In genomic region chr1:218705391-218705790, GRCh38 we compare ENCODE assay signal across 18 cellular contexts.
DNase-seq lines count a peak whose midpoint lies in the region; ATAC-seq, FAIRE-seq and TF ChIP-seq lines count a peak whose summit lies in the region.
"Had no signal": no experiment of that assay in that cellular context is flagged by ENCODE, and none has a peak within 500 bp of the region (broad histone marks: within the 10 kb centered on the region; RNA-seq: fewer than 3 reads in every experiment).

No MANE protein-coding gene starts in this region.

- peaks cover 17% of the 10 kb centered on the region for H3K36me3 Mint-ChIP-seq in Calu3 (ENCODE audit: insufficient read depth, unreplicated experiment)

- H3K4me1 ChIP-seq in PC-9 (replicated peaks; ENCODE audit: insufficient read depth) (peaks cover 45% of the 10 kb centered on the region), mesenchymal stem cell (ENCODE audit: control insufficient read depth, insufficient read depth, low read depth, low read length) (peaks cover 1% of the 10 kb centered on the region)
- H3K4me1 ChIP-seq: left ventricle myocardium inferior, upper lobe of right lung had no signal

- DNase-seq in Calu3 (peak; percentile 36), PC-9 (peak; percentile 20 to 79), choroid plexus epithelial cell (ENCODE audit: low read depth) (peak; percentile 30), mesenchymal stem cell (peak; percentile 41), RWPE1 (ENCODE audit: low spot score) (no peak), GM12891 (ENCODE audit: insufficient read length, low spot score) (no peak)
- DNase-seq: activated B cell treated with CpG ODN at 0.5 μM for 24 hours, aorta, dorsolateral prefrontal cortex, left ventricle myocardium inferior, NCI-H1694, NCI-H446 treated with DMSO at 0.1 percent for 48 hours, upper lobe of right lung had no signal

- H3K9me3 Mint-ChIP-seq in Calu3 (ENCODE audit: low read depth, unreplicated experiment), result peaks cover 6% of the 10 kb centered on the region
- H3K9me3 Mint-ChIP-seq: activated B cell treated with CpG ODN at 0.5 μM for 24 hours; activated T-helper 2 cell treated with anti-CD3 and anti-CD28 coated beads, Interferon-gamma antibody, Interleukin-2, Interleukin-4, amounts not matched to agents 10 μg/mL and 5 μg/mL and 100 μg/mL, durations not matched to agents 14 hours and 24 hours and 36 hours; stimulated activated naive CD8-positive, alpha-beta T cell treated with anti-CD3 and anti-CD28 coated beads, Interleukin-15, Interleukin-2, amounts not matched to agents 100 ng/mL and 50 ng/mL, for 24 hours had no signal

- H3K4ac ChIP-seq in mesenchymal stem cell (ENCODE audit: low read depth in 1 of 2, low read length in 2 of 2), result peak overlapping the region in 1 of 2 experiments; percentile 69

- H3K27me3 ChIP-seq in PC-9 (ENCODE audit: insufficient read depth, low read depth) (no peaks in the 10 kb centered on the region), mesenchymal stem cell (ENCODE audit: control insufficient read depth in 1 of 2, insufficient read depth in 1 of 2, low read length in 2 of 2) (no peaks in the 10 kb centered on the region)
- H3K27me3 ChIP-seq: dorsolateral prefrontal cortex, upper lobe of right lung had no signal

- POLR2A ChIA-PET in PC-9 (lab: Charles Lee; ENCODE audit: unreplicated experiment), result interaction anchor here (0.5 to 0.7 kb wide), 4 partner anchors 47 to 361 kb away, joined by 3 to 10 read pairs (median 8); no protein-coding TSS in a partner anchor
- POLR2A ChIA-PET in RWPE1 (lab: Yijun Ruan, JAX; ENCODE audit: low non-redundant PET), result no interaction called here

- H3K36me3 ChIP-seq in PC-9 (ENCODE audit: low read depth) (no peaks in the 10 kb centered on the region), mesenchymal stem cell (ENCODE audit: control insufficient read depth in 1 of 2, insufficient read depth in 2 of 2, low read depth in 1 of 2, low read length in 2 of 2) (no peaks in the 10 kb centered on the region)
- H3K36me3 ChIP-seq: left ventricle myocardium inferior, upper lobe of right lung had no signal

- H2AFZ ChIP-seq in PC-9 (peak overlapping the region; percentile 66), mesenchymal stem cell (ENCODE audit: low read depth, low read length) (no peak overlapping the region)

- intact Hi-C loops in Calu3 (cut with micrococcal nuclease; ENCODE audit: unreplicated experiment), result loop anchor here (5.0 to 10.0 kb wide), 5 partner anchors 57 to 469 kb away; partner anchors contain the start of genes LYPLAL1 and TGFB2
- intact Hi-C loops in PC-9 (cut with micrococcal nuclease; ENCODE audit: unreplicated experiment), result loop anchor here (5.0 to 10.0 kb wide), 3 partner anchors 172 to 679 kb away; partner anchors contain the start of gene LYPLAL1

- H3K79me1 ChIP-seq in mesenchymal stem cell (replicated peaks; ENCODE audit: low read length, poor library complexity, severe bottlenecking), result no peaks in the 10 kb centered on the region

- H3K4me2 ChIP-seq in PC-9 (peak overlapping the region; percentile 66), mesenchymal stem cell (ENCODE audit: low read length, poor library complexity, severe bottlenecking) (no peak overlapping the region)

- no peak overlapping the region for H3K14ac ChIP-seq in mesenchymal stem cell (ENCODE audit: low read length in 2 of 2)

- H3K4me3 ChIP-seq in PC-9 (peak overlapping the region; percentile 15; the same call in 1 of the 2 replicates), choroid plexus epithelial cell (ENCODE audit: low read depth, low read length) (no peak overlapping the region), mesenchymal stem cell (ENCODE audit: insufficient read depth in 1 of 2, low read depth in 1 of 2, low read length in 2 of 2) (no peak overlapping the region)
- H3K4me3 ChIP-seq: dorsolateral prefrontal cortex, left ventricle myocardium inferior, upper lobe of right lung had no signal

- H3K27ac ChIP-seq in PC-9 (peak overlapping the region; percentile 95), mesenchymal stem cell (ENCODE audit: low read length, poor library complexity, severe bottlenecking) (peak overlapping the region; percentile 98), RWPE1 (no peak overlapping the region)
- H3K27ac ChIP-seq: dorsolateral prefrontal cortex, left ventricle myocardium inferior, upper lobe of right lung had no signal

- H3K27me3 Mint-ChIP-seq in Calu3 (ENCODE audit: unreplicated experiment), result no peaks in the 10 kb centered on the region
- H3K27me3 Mint-ChIP-seq: progenitor cell of endocrine pancreas; stimulated activated naive CD8-positive, alpha-beta T cell treated with anti-CD3 and anti-CD28 coated beads, Interleukin-15, Interleukin-2, amounts not matched to agents 100 ng/mL and 50 ng/mL, for 24 hours had no signal

- no peak overlapping the region for H2BK120ac ChIP-seq in mesenchymal stem cell (ENCODE audit: low read depth, low read length)

- H3K18ac ChIP-seq in mesenchymal stem cell (ENCODE audit: low read depth in 1 of 2, low read length in 2 of 2), result peak overlapping the region in 1 of 2 experiments; percentile 55

- peak overlapping the region; percentile 95 for H2BK5ac ChIP-seq in mesenchymal stem cell (ENCODE audit: low read depth, low read length, poor library complexity, severe bottlenecking)

- peak overlapping the region in 1 of 2 experiments; percentile 57 for H2BK12ac ChIP-seq in mesenchymal stem cell (ENCODE audit: low read length in 2 of 2)

- H3K27ac Mint-ChIP-seq in Calu3 (ENCODE audit: unreplicated experiment), result peak overlapping the region; percentile 96
- H3K27ac Mint-ChIP-seq: activated B cell treated with CpG ODN at 0.5 μM for 24 hours; activated T-helper 2 cell treated with anti-CD3 and anti-CD28 coated beads, Interferon-gamma antibody, Interleukin-2, Interleukin-4, amounts not matched to agents 10 μg/mL and 5 μg/mL and 100 μg/mL, durations not matched to agents 14 hours and 24 hours and 36 hours; stimulated activated naive CD8-positive, alpha-beta T cell treated with anti-CD3 and anti-CD28 coated beads, Interleukin-15, Interleukin-2, amounts not matched to agents 100 ng/mL and 50 ng/mL, for 24 hours had no signal

- TF ChIP-seq CTCF in Calu3 (IDR thresholded peaks at IDR 0.05; ENCODE audit: unreplicated experiment), result no peak
- TF ChIP-seq CTCF in PC-9 (conservative IDR thresholded peaks at IDR 0.05), result no peak
- TF ChIP-seq CTCF in choroid plexus epithelial cell (conservative IDR thresholded peaks at IDR 0.05; ENCODE audit: low read depth, low read length), result no peak
- no peak for TF ChIP-seq CTCF in RWPE1 (conservative IDR thresholded peaks at IDR 0.05; ENCODE audit: low read depth)

- BruUV-seq in Calu3 (replicated peaks; lab: Mats Ljungman, UMichigan), result no TSS peak
- TSS peak; percentile 78 for BruUV-seq in PC-9 (replicated peaks; lab: Mats Ljungman, UMichigan)

- 49% methylated on average over 2 of the region's 2 CpGs for WGBS in mesenchymal stem cell

- peaks cover 62% of the 10 kb centered on the region for H3K4me1 Mint-ChIP-seq in Calu3 (ENCODE audit: low read depth, unreplicated experiment)
- H3K4me1 Mint-ChIP-seq: activated B cell treated with CpG ODN at 0.5 μM for 24 hours had no signal

- no peak overlapping the region for H3K23ac ChIP-seq in mesenchymal stem cell (ENCODE audit: low read length in 2 of 2)

- no peak overlapping the region for H4K8ac ChIP-seq in mesenchymal stem cell (ENCODE audit: low read length)

- H3K4me3 Mint-ChIP-seq in Calu3 (ENCODE audit: low read depth, unreplicated experiment), result peak overlapping the region; percentile 17
- H3K4me3 Mint-ChIP-seq: activated B cell treated with CpG ODN at 0.5 μM for 24 hours; stimulated activated naive CD8-positive, alpha-beta T cell treated with anti-CD3 and anti-CD28 coated beads, Interleukin-15, Interleukin-2, amounts not matched to agents 100 ng/mL and 50 ng/mL, for 24 hours had no signal

- H3F3A ChIP-seq in PC-9 (ENCODE audit: insufficient read depth, low read depth), result peaks cover 45% of the 10 kb centered on the region

- CTCF ChIA-PET in Calu3 (lab: Charles Lee), result interaction anchor here (0.5 to 3.1 kb wide), 7 partner anchors 9 to 1108 kb away, joined by 3 to 21 read pairs (median 4); no protein-coding TSS in a partner anchor
- CTCF ChIA-PET in PC-9 (lab: Charles Lee), result no interaction called here
- CTCF ChIA-PET in RWPE1 (lab: Yijun Ruan, JAX), result interaction anchor here (0.5 kb wide), 1 partner anchor 186 kb away, joined by 3 read pairs; no protein-coding TSS in a partner anchor

- H3K9me2 ChIP-seq in PC-9 (ENCODE audit: insufficient read depth), result no peaks in the 10 kb centered on the region

- no peak for TF ChIP-seq POLR2A in GM12891 (IDR thresholded peaks at IDR 0.05; ENCODE audit: low read depth, low read length)

- H3K9ac ChIP-seq in mesenchymal stem cell (ENCODE audit: low read length), result no peak overlapping the region

- ATAC-seq in HG02852 (IDR thresholded peaks at IDR 0.05; ENCODE audit: unreplicated experiment), result no peak
- no peak for ATAC-seq in HG02884 (IDR thresholded peaks at IDR 0.05; ENCODE audit: unreplicated experiment)

- FAIRE-seq in GM12891 (lab: Jason Lieb, UNC), result no peak

- no peak overlapping the region for H2BK15ac ChIP-seq in mesenchymal stem cell (ENCODE audit: low read depth, poor library complexity, severe bottlenecking)

- no peaks in the 10 kb centered on the region for H3K79me2 ChIP-seq in PC-9 (ENCODE audit: low read depth)

- H3K9me3 ChIP-seq in PC-9 (ENCODE audit: insufficient read depth, low read depth) (peaks cover 11% of the 10 kb centered on the region; the same call in 1 of the 2 replicates), mesenchymal stem cell (ENCODE audit: control insufficient read depth, low read length) (no peaks in the 10 kb centered on the region)
- H3K9me3 ChIP-seq: left ventricle myocardium inferior, upper lobe of right lung had no signal

- H4K20me1 ChIP-seq in PC-9 (ENCODE audit: insufficient read depth), result no peaks in the 10 kb centered on the region

- H4K91ac ChIP-seq in mesenchymal stem cell (ENCODE audit: low read length), result no peak overlapping the region

- peak overlapping the region; percentile 99 for H2AK5ac ChIP-seq in mesenchymal stem cell (ENCODE audit: low read length, severe bottlenecking)

TF ChIP-seq in GM12891, 5 proteins besides CTCF, POLR2A, EP300 and RAD21:
- TF ChIP-seq POU2F2 (IDR thresholded peaks at IDR 0.05; ENCODE audit: low read depth, low read length) (no peak), POLR2AphosphoS5 (IDR thresholded peaks at IDR 0.05; ENCODE audit: low read depth, low read length) (no peak), TAF1 (IDR thresholded peaks at IDR 0.05; ENCODE audit: low read depth, low read length) (no peak), PAX5 (IDR thresholded peaks at IDR 0.05; ENCODE audit: insufficient read depth, low read length, severe bottlenecking) (no peak), SPI1 (IDR thresholded peaks at IDR 0.05; ENCODE audit: low read depth, low read length) (no peak)

Comparison
In these comparisons a context has a peak if more than half of its experiments do, and no peak if none do; other contexts are left out.
1. DNase-seq: peak in Calu3 (single experiment), PC-9 (2 of 2), choroid plexus epithelial cell (single experiment) and mesenchymal stem cell (single experiment); none in RWPE1 (single experiment) and GM12891 (single experiment).